ENCODE assay signal across 14 cellular contexts in genomic region chr1:165764277-165764676, GRCh38. TPM values are rescaled to one million over a fixed set of nuclear protein-coding genes. Genes with fewer than 3 reads are reported as not detected.
A peak's percentile ranks its signal among the peaks of the same experiment; 100 is the strongest.
DNase-seq lines count a peak whose midpoint lies in the region; ATAC-seq and TF ChIP-seq lines count a peak whose summit lies in the region.
"Had no signal": no experiment of that assay in that cellular context is flagged by ENCODE, and none has a peak within 500 bp of the region (broad histone marks: within the 10 kb centered on the region; RNA-seq: fewer than 3 reads in every experiment).

No MANE protein-coding gene starts in this region.

- H3K9me3 Mint-ChIP-seq in activated CD8-positive, alpha-beta memory T cell treated with anti-CD3 and anti-CD28 coated beads, Interleukin-2, amount 10 ng/mL, durations not matched to agents 7 days and 5 days (ENCODE audit: low read depth): no peaks in the 10 kb centered on the region
- no peaks in the 10 kb centered on the region for H3K9me3 Mint-ChIP-seq in CD8-positive, alpha-beta T cell
- H3K9me3 Mint-ChIP-seq in activated T-helper 1 cell treated with anti-CD3 and anti-CD28 coated beads, Interleukin-12 subunit alpha, Interleukin-12 subunit beta, Interleukin-2, Interleukin-4 antibody, amounts not matched to agents 30 ng/mL and 10 ng/mL and 1 ng/mL, durations not matched to agents 14 hours and 24 hours and 36 hours: no peaks in the 10 kb centered on the region
- no peaks in the 10 kb centered on the region for H3K9me3 Mint-ChIP-seq in naive thymus-derived CD8-positive, alpha-beta T cell
- H3K9me3 Mint-ChIP-seq: HFFc6 had no signal

- no peak for DNase-seq in activated CD8-positive, alpha-beta memory T cell treated with anti-CD3 and anti-CD28 coated beads, Interleukin-2, amount 10 ng/mL, durations not matched to agents 7 days and 5 days
- DNase-seq in activated CD8-positive, alpha-beta memory T cell treated with anti-CD3 and anti-CD28 coated beads, Interleukin-2, amount 50 U/mL, for 48 hours: no peak
- DNase-seq in CD8-positive, alpha-beta T cell: no peak
- DNase-seq in activated T-helper 1 cell treated with anti-CD3 and anti-CD28 coated beads, Interleukin-12 subunit alpha, Interleukin-12 subunit beta, Interleukin-2, Interleukin-4 antibody, amounts not matched to agents 30 ng/mL and 10 ng/mL and 1 ng/mL, durations not matched to agents 14 hours and 24 hours and 36 hours (ENCODE audit: low spot score): no peak
- DNase-seq in naive thymus-derived CD8-positive, alpha-beta T cell: no peak
- DNase-seq in anterior cingulate cortex (lab: John Stamatoyannopoulos, UW): no peak
- DNase-seq in stimulated activated naive CD4-positive, alpha-beta T cell treated with Interleukin-2 at 50 U/mL for 16 hours (lab: John Stamatoyannopoulos, UW): no peak
- DNase-seq: AML-193, DMS 273 treated with DMSO at 0.1 percent for 48 hours, HFFc6, NCI-H187 treated with DMSO at 0.1 percent for 48 hours, NCI-H446 treated with DMSO at 0.1 percent for 48 hours, NCI-H774 had no signal

- H3K4me3 Mint-ChIP-seq in activated CD8-positive, alpha-beta memory T cell treated with anti-CD3 and anti-CD28 coated beads, Interleukin-2, amount 10 ng/mL, durations not matched to agents 7 days and 5 days: peak overlapping the region; percentile 0
- H3K4me3 Mint-ChIP-seq in CD8-positive, alpha-beta T cell: no peak overlapping the region
- H3K4me3 Mint-ChIP-seq in activated T-helper 1 cell treated with anti-CD3 and anti-CD28 coated beads, Interleukin-12 subunit alpha, Interleukin-12 subunit beta, Interleukin-2, Interleukin-4 antibody, amounts not matched to agents 30 ng/mL and 10 ng/mL and 1 ng/mL, durations not matched to agents 14 hours and 24 hours and 36 hours: no peak overlapping the region
- H3K4me3 Mint-ChIP-seq in naive thymus-derived CD8-positive, alpha-beta T cell: peak overlapping the region in 7 of 10 donors; percentile 11 to 46 (median 33)
- H3K4me3 Mint-ChIP-seq: HFFc6 had no signal

- H3K36me3 ChIP-seq in CD8-positive, alpha-beta T cell (ENCODE audit: insufficient read depth, low read length): peaks cover 5% of the 10 kb centered on the region

- no peak for TF ChIP-seq CTCF in CD8-positive, alpha-beta T cell (IDR thresholded peaks at IDR 0.05)

- H3K27ac ChIP-seq in CD8-positive, alpha-beta T cell (ENCODE audit: low read depth, low read length): no peak overlapping the region

- no peaks in the 10 kb centered on the region for H3K9me3 ChIP-seq in CD8-positive, alpha-beta T cell (ENCODE audit: low read length)

- no peak overlapping the region for H3K4me3 ChIP-seq in CD8-positive, alpha-beta T cell (ENCODE audit: low read depth, low read length)

- intact Hi-C loops in CD8-positive, alpha-beta T cell (cut with DNase I, micrococcal nuclease): loop anchor here (10.0 kb wide), 3 partner anchors 369 to 1951 kb away; partner anchors contain the start of gene TADA1 (in 1 of the 2)
- intact Hi-C loops in activated T-helper 1 cell treated with anti-CD3 and anti-CD28 coated beads, Interleukin-12 subunit alpha, Interleukin-12 subunit beta, Interleukin-2, Interleukin-4 antibody, amounts not matched to agents 30 ng/mL and 10 ng/mL and 1 ng/mL, durations not matched to agents 14 hours and 24 hours and 36 hours (cut with micrococcal nuclease): loop anchor here (10.0 kb wide), 1 partner anchor 731 kb away; no protein-coding TSS in a partner anchor

- H3K27me3 ChIP-seq in CD8-positive, alpha-beta T cell (ENCODE audit: insufficient read depth, low read length): no peaks in the 10 kb centered on the region

- H3K27ac Mint-ChIP-seq in activated CD8-positive, alpha-beta memory T cell treated with anti-CD3 and anti-CD28 coated beads, Interleukin-2, amount 10 ng/mL, durations not matched to agents 7 days and 5 days: no peak overlapping the region
- peak overlapping the region; percentile 1 for H3K27ac Mint-ChIP-seq in CD8-positive, alpha-beta T cell
- H3K27ac Mint-ChIP-seq in activated T-helper 1 cell treated with anti-CD3 and anti-CD28 coated beads, Interleukin-12 subunit alpha, Interleukin-12 subunit beta, Interleukin-2, Interleukin-4 antibody, amounts not matched to agents 30 ng/mL and 10 ng/mL and 1 ng/mL, durations not matched to agents 14 hours and 24 hours and 36 hours: peak overlapping the region; percentile 20
- peak overlapping the region in 5 of 10 donors; percentile 7 to 66 (median 12) for H3K27ac Mint-ChIP-seq in naive thymus-derived CD8-positive, alpha-beta T cell
- H3K27ac Mint-ChIP-seq: HFFc6 had no signal

- peaks cover 43% of the 10 kb centered on the region for H3K4me1 ChIP-seq in CD8-positive, alpha-beta T cell (ENCODE audit: insufficient read depth, low read length)

- no peak for ATAC-seq in activated CD8-positive, alpha-beta memory T cell treated with anti-CD3 and anti-CD28 coated beads, Interleukin-2, amount 10 ng/mL, durations not matched to agents 7 days and 5 days
- no peak for ATAC-seq in CD8-positive, alpha-beta T cell
- ATAC-seq in naive thymus-derived CD8-positive, alpha-beta T cell: no peak
- no peak for ATAC-seq in HG03565 (IDR thresholded peaks at IDR 0.05; ENCODE audit: unreplicated experiment)

- CTCF ChIA-PET in activated CD8-positive, alpha-beta memory T cell treated with anti-CD3 and anti-CD28 coated beads, Interleukin-2, amount 10 ng/mL, durations not matched to agents 7 days and 5 days (lab: Charles Lee): no interaction called here
- CTCF ChIA-PET in CD8-positive, alpha-beta T cell (lab: Charles Lee): no interaction called here

- H3K27me3 Mint-ChIP-seq in activated CD8-positive, alpha-beta memory T cell treated with anti-CD3 and anti-CD28 coated beads, Interleukin-2, amount 10 ng/mL, durations not matched to agents 7 days and 5 days: no peaks in the 10 kb centered on the region
- H3K27me3 Mint-ChIP-seq in CD8-positive, alpha-beta T cell (ENCODE audit: low read depth): no peaks in the 10 kb centered on the region
- H3K27me3 Mint-ChIP-seq in activated T-helper 1 cell treated with anti-CD3 and anti-CD28 coated beads, Interleukin-12 subunit alpha, Interleukin-12 subunit beta, Interleukin-2, Interleukin-4 antibody, amounts not matched to agents 30 ng/mL and 10 ng/mL and 1 ng/mL, durations not matched to agents 14 hours and 24 hours and 36 hours (ENCODE audit: insufficient read depth): no peaks in the 10 kb centered on the region
- H3K27me3 Mint-ChIP-seq in naive thymus-derived CD8-positive, alpha-beta T cell: no peaks in the 10 kb centered on the region

- POLR2A ChIA-PET in CD8-positive, alpha-beta T cell (lab: Charles Lee): no interaction called here
- POLR2A ChIA-PET in naive thymus-derived CD8-positive, alpha-beta T cell (lab: Charles Lee): no interaction called here

- H3K4me1 Mint-ChIP-seq in activated CD8-positive, alpha-beta memory T cell treated with anti-CD3 and anti-CD28 coated beads, Interleukin-2, amount 10 ng/mL, durations not matched to agents 7 days and 5 days: peaks cover 53% of the 10 kb centered on the region
- H3K4me1 Mint-ChIP-seq in CD8-positive, alpha-beta T cell (ENCODE audit: low read depth): peaks cover 73% of the 10 kb centered on the region
- H3K4me1 Mint-ChIP-seq in activated T-helper 1 cell treated with anti-CD3 and anti-CD28 coated beads, Interleukin-12 subunit alpha, Interleukin-12 subunit beta, Interleukin-2, Interleukin-4 antibody, amounts not matched to agents 30 ng/mL and 10 ng/mL and 1 ng/mL, durations not matched to agents 14 hours and 24 hours and 36 hours (ENCODE audit: low read depth): peaks cover 58% of the 10 kb centered on the region
- H3K4me1 Mint-ChIP-seq in naive thymus-derived CD8-positive, alpha-beta T cell: peaks cover 40 to 74% (median 70%) of the 10 kb centered on the region in 4 donors

- peaks cover 51% of the 10 kb centered on the region for H3K36me3 Mint-ChIP-seq in activated CD8-positive, alpha-beta memory T cell treated with anti-CD3 and anti-CD28 coated beads, Interleukin-2, amount 10 ng/mL, durations not matched to agents 7 days and 5 days
- peaks cover 75% of the 10 kb centered on the region for H3K36me3 Mint-ChIP-seq in CD8-positive, alpha-beta T cell
- H3K36me3 Mint-ChIP-seq in activated T-helper 1 cell treated with anti-CD3 and anti-CD28 coated beads, Interleukin-12 subunit alpha, Interleukin-12 subunit beta, Interleukin-2, Interleukin-4 antibody, amounts not matched to agents 30 ng/mL and 10 ng/mL and 1 ng/mL, durations not matched to agents 14 hours and 24 hours and 36 hours (ENCODE audit: low read depth): peaks cover 61% of the 10 kb centered on the region
- H3K36me3 Mint-ChIP-seq in naive thymus-derived CD8-positive, alpha-beta T cell: peaks cover 19 to 72% (median 30%) of the 10 kb centered on the region in 3 donors

RNA-seq across cellular contexts. Expression of gene TMCO1, which starts 4.4 kb away (rescaled TPM):
- 100 to 1,000 TPM in 1 of 2 experiments, 10 to 100 TPM in 1; 82.9 to 102 TPM for total RNA-seq in activated CD8-positive, alpha-beta memory T cell treated with anti-CD3 and anti-CD28 coated beads, Interleukin-2, amount 10 ng/mL, durations not matched to agents 7 days and 5 days
- 10 to 100 TPM; 30.5 to 33.5 TPM for total RNA-seq in CD8-positive, alpha-beta T cell
- total RNA-seq in activated T-helper 1 cell treated with anti-CD3 and anti-CD28 coated beads, Interleukin-12 subunit alpha, Interleukin-12 subunit beta, Interleukin-2, Interleukin-4 antibody, amounts not matched to agents 30 ng/mL and 10 ng/mL and 1 ng/mL, durations not matched to agents 14 hours and 24 hours and 36 hours: 97.1 and 102 TPM in 2 replicates
- total RNA-seq in naive thymus-derived CD8-positive, alpha-beta T cell: 10 to 100 TPM; 54.4 to 54.7 TPM
- polyA plus RNA-seq in naive thymus-derived CD8-positive, alpha-beta T cell: 100 to 1,000 TPM in 1 of 3 donors, 10 to 100 TPM in 2; 92.3 to 126 (median 97.3) TPM

Comparison
In these comparisons a context has a peak if more than half of its experiments do, and no peak if none do; other contexts are left out.
1. H3K4me3 Mint-ChIP-seq: peak in activated CD8-positive, alpha-beta memory T cell treated with anti-CD3 and anti-CD28 coated beads, Interleukin-2, amount 10 ng/mL, durations not matched to agents 7 days and 5 days (single experiment) and naive thymus-derived CD8-positive, alpha-beta T cell (7 of 10); none in CD8-positive, alpha-beta T cell (single experiment) and activated T-helper 1 cell treated with anti-CD3 and anti-CD28 coated beads, Interleukin-12 subunit alpha, Interleukin-12 subunit beta, Interleukin-2, Interleukin-4 antibody, amounts not matched to agents 30 ng/mL and 10 ng/mL and 1 ng/mL, durations not matched to agents 14 hours and 24 hours and 36 hours (single experiment).